Comparison of ENCODE assay signal across 22 cellular contexts in genomic region chr13:75946746-75947397, GRCh38.
DNase-seq lines count a peak whose midpoint lies in the region; ATAC-seq and TF ChIP-seq lines count a peak whose summit lies in the region.
"Had no signal": no experiment of that assay in that cellular context is flagged by ENCODE, and none has a peak within 500 bp of the region (broad histone marks: within the 10 kb centered on the region; RNA-seq: fewer than 3 reads in every experiment).

No MANE protein-coding gene starts in this region.

- peaks cover 9% of the 10 kb centered on the region for H3K9me2 ChIP-seq in GM23338 (ENCODE audit: insufficient read depth)

- H3K9ac ChIP-seq in skeletal muscle satellite cell (ENCODE audit: low read depth, low read length): peak overlapping the region; percentile 26

- H3K4me1 Mint-ChIP-seq in GM23338: no peaks in the 10 kb centered on the region

- H4K20me1 ChIP-seq in GM23338 (replicated peaks; ENCODE audit: insufficient read depth): no peaks in the 10 kb centered on the region

- no peaks in the 10 kb centered on the region for H3K27me3 Mint-ChIP-seq in GM23338 (ENCODE audit: insufficient read depth, low read depth, poor library complexity)

- H3K27me3 ChIP-seq in GM23338 (ENCODE audit: insufficient read depth) (no peaks in the 10 kb centered on the region), left ventricle myocardium inferior (ENCODE audit: low read depth) (no peaks in the 10 kb centered on the region), skeletal muscle satellite cell (ENCODE audit: control insufficient read depth, insufficient read depth, low read length) (no peaks in the 10 kb centered on the region)
- H3K27me3 ChIP-seq: dorsolateral prefrontal cortex, upper lobe of left lung had no signal

- H3F3A ChIP-seq in GM23338 (replicated peaks; ENCODE audit: low read depth): no peaks in the 10 kb centered on the region

- H3K4me3 ChIP-seq in GM23338: no peak overlapping the region
- H3K4me3 ChIP-seq in left ventricle myocardium inferior: no peak overlapping the region
- H3K4me3 ChIP-seq in skeletal muscle satellite cell (ENCODE audit: low read length): no peak overlapping the region
- H3K4me3 ChIP-seq: dorsolateral prefrontal cortex, upper lobe of left lung had no signal

- H3K79me2 ChIP-seq in GM23338 (replicated peaks; ENCODE audit: insufficient read depth): no peaks in the 10 kb centered on the region

- no peaks in the 10 kb centered on the region for H3K9me3 ChIP-seq in left ventricle myocardium inferior (replicated peaks)
- H3K9me3 ChIP-seq in skeletal muscle satellite cell (replicated peaks; ENCODE audit: low read length): no peaks in the 10 kb centered on the region
- H3K9me3 ChIP-seq: upper lobe of left lung had no signal

- no peak overlapping the region for H3K27ac Mint-ChIP-seq in GM23338
- H3K27ac Mint-ChIP-seq: activated CD8-positive, alpha-beta T cell treated with anti-CD3 and anti-CD28 coated beads, Interleukin-2, amount 10 ng/mL, durations not matched to agents 7 days and 5 days; stimulated activated naive CD8-positive, alpha-beta T cell treated with anti-CD3 and anti-CD28 coated beads, Interleukin-15, Interleukin-2, amounts not matched to agents 100 ng/mL and 50 ng/mL, for 24 hours had no signal

- DNase-seq in GM23338 (ENCODE audit: low spot score): no peak
- peak; percentile 8 for DNase-seq in NCI-H82 treated with DMSO at 0.1 percent for 48 hours (lab: John Stamatoyannopoulos, UW; ENCODE audit: unreplicated experiment)
- no peak for DNase-seq in left ventricle myocardium inferior
- no peak for DNase-seq in cortex of kidney (lab: John Stamatoyannopoulos, UW)
- DNase-seq: ACHN; activated CD8-positive, alpha-beta T cell treated with anti-CD3 and anti-CD28 coated beads, Interleukin-2, amount 10 ng/mL, durations not matched to agents 7 days and 5 days; activated naive CD4-positive, alpha-beta T cell treated with Interleukin-2 at 50 U/mL for 16 hours; activated T-cell treated with anti-CD3 and anti-CD28 coated beads, Interleukin-2, amount 50 U/mL, for 4 hours; EL; GOT3; NCI-H1417; NCI-H2107; NCI-H69; stimulated activated CD4-positive, alpha-beta T cell treated with anti-CD3 and anti-CD28 coated beads, Interleukin-12 subunit alpha, Interleukin-12 subunit beta, amount 100 ng/mL, for 4 hours; upper lobe of left lung had no signal

- H3K4me2 ChIP-seq in GM23338 (no peak overlapping the region), skeletal muscle satellite cell (ENCODE audit: low read length) (no peak overlapping the region)

- no peaks in the 10 kb centered on the region for H3K4me1 ChIP-seq in GM23338 (ENCODE audit: insufficient read depth)
- peaks cover 10% of the 10 kb centered on the region for H3K4me1 ChIP-seq in left ventricle myocardium inferior
- H3K4me1 ChIP-seq in skeletal muscle satellite cell (ENCODE audit: control insufficient read depth, insufficient read depth, low read length): peaks cover 12% of the 10 kb centered on the region
- H3K4me1 ChIP-seq: upper lobe of left lung had no signal

- ATAC-seq in GM23338 (no peak), HG02763 (IDR thresholded peaks at IDR 0.05; ENCODE audit: unreplicated experiment) (no peak), HG02610 (IDR thresholded peaks at IDR 0.05; ENCODE audit: unreplicated experiment) (no peak), HG02981 (IDR thresholded peaks at IDR 0.05; ENCODE audit: unreplicated experiment) (no peak)
- ATAC-seq: activated CD4-positive, CD25-positive, alpha-beta regulatory T cell treated with anti-CD3 and anti-CD28 coated beads, Interleukin-2, amount 50 U/mL, for 24 hours; activated CD8-positive, alpha-beta T cell treated with anti-CD3 and anti-CD28 coated beads, Interleukin-2, amount 10 ng/mL, durations not matched to agents 7 days and 5 days; activated T-cell treated with anti-CD3 and anti-CD28 coated beads, Interleukin-2, amount 50 U/mL, for 4 hours had no signal

- TF ChIP-seq CTCF in GM23338 (conservative IDR thresholded peaks at IDR 0.05; ENCODE audit: low read depth in 2 of 2): no peak
- no peak for TF ChIP-seq CTCF in left ventricle myocardium inferior (IDR thresholded peaks at IDR 0.05; ENCODE audit: borderline replicate concordance)

- intact Hi-C loops in left ventricle myocardium inferior (cut with micrococcal nuclease): no loop called here

- no peaks in the 10 kb centered on the region for H3K9me3 Mint-ChIP-seq in GM23338
- H3K9me3 Mint-ChIP-seq: activated T-cell treated with anti-CD3 and anti-CD28 coated beads, Interleukin-2, amount 50 U/mL, for 4 hours; stimulated activated naive CD8-positive, alpha-beta T cell treated with anti-CD3 and anti-CD28 coated beads, Interleukin-15, Interleukin-2, amounts not matched to agents 100 ng/mL and 50 ng/mL, for 24 hours had no signal

- no peak overlapping the region for H3K4me3 Mint-ChIP-seq in GM23338
- H3K4me3 Mint-ChIP-seq: activated CD8-positive, alpha-beta T cell treated with anti-CD3 and anti-CD28 coated beads, Interleukin-2, amount 10 ng/mL, durations not matched to agents 7 days and 5 days; activated T-cell treated with anti-CD3 and anti-CD28 coated beads, Interleukin-2, amount 50 U/mL, for 4 hours; stimulated activated naive CD8-positive, alpha-beta T cell treated with anti-CD3 and anti-CD28 coated beads, Interleukin-15, Interleukin-2, amounts not matched to agents 100 ng/mL and 50 ng/mL, for 24 hours had no signal

- H3K27ac ChIP-seq in GM23338 (ENCODE audit: low read depth) (no peak overlapping the region), left ventricle myocardium inferior (replicated peaks) (peak overlapping the region; percentile 24)
- H3K27ac ChIP-seq: upper lobe of left lung had no signal

- H3K36me3 ChIP-seq in GM23338 (ENCODE audit: insufficient read depth): no peaks in the 10 kb centered on the region
- H3K36me3 ChIP-seq in left ventricle myocardium inferior: no peaks in the 10 kb centered on the region
- no peaks in the 10 kb centered on the region for H3K36me3 ChIP-seq in skeletal muscle satellite cell (ENCODE audit: insufficient read depth, low read length)
- H3K36me3 ChIP-seq: upper lobe of left lung had no signal

- peak overlapping the region; percentile 74; the same call in 1 of the 2 replicates for H2AFZ ChIP-seq in GM23338

- H3K36me3 Mint-ChIP-seq in GM23338 (ENCODE audit: low read depth): no peaks in the 10 kb centered on the region

TF ChIP-seq in GM23338, 12 proteins besides CTCF, POLR2A, EP300 and RAD21 (continues in another document):
- TF ChIP-seq REST (IDR thresholded peaks at IDR 0.05; ENCODE audit: unreplicated experiment) (no peak), CREB1 (CRISPR knock-in tag; IDR thresholded peaks at IDR 0.05; ENCODE audit: low read depth) (no peak), ETS1 (IDR thresholded peaks at IDR 0.05) (no peak), ZNF114 (CRISPR knock-in tag; IDR thresholded peaks at IDR 0.05) (no peak), ZNF331 (CRISPR knock-in tag; IDR thresholded peaks at IDR 0.05; ENCODE audit: low read depth) (no peak)
